2 cellular contexts compared by ENCODE assay signal in genomic region chr9:4927701-4928100, GRCh38.
TF ChIP-seq lines count a peak whose summit lies in the region.

No MANE protein-coding gene starts in this region.

TF ChIP-seq in liver, 16 proteins besides CTCF, POLR2A, EP300 and RAD21:
- TF ChIP-seq RXRA (IDR thresholded peaks at IDR 0.05) (peak in 1 of 2 donors; percentile 19), HNF4A (conservative IDR thresholded peaks at IDR 0.05) (peak; percentile 21 to 28), ATF3 (IDR thresholded peaks at IDR 0.05) (no peak), HNF4G (IDR thresholded peaks at IDR 0.05) (no peak), REST (IDR thresholded peaks at IDR 0.05) (no peak), JUND (IDR thresholded peaks at IDR 0.05) (no peak), SP1 (IDR thresholded peaks at IDR 0.05) (no peak)

TF ChIP-seq in HepG2, 621 proteins besides CTCF, POLR2A, EP300 and RAD21:
- TF ChIP-seq HNRNPK (IDR thresholded peaks at IDR 0.05; ENCODE audit: low read depth, low read length, poor library complexity, severe bottlenecking) = no peak
- TF ChIP-seq TBX2 (CRISPR knock-in tag; IDR thresholded peaks at IDR 0.05; ENCODE audit: borderline replicate concordance) = no peak
- no peak for TF ChIP-seq ZNF574 (CRISPR knock-in tag; IDR thresholded peaks at IDR 0.05)
- no peak for TF ChIP-seq ONECUT2 (CRISPR knock-in tag; IDR thresholded peaks at IDR 0.05)
- TF ChIP-seq ZNF570 (CRISPR knock-in tag; IDR thresholded peaks at IDR 0.05; ENCODE audit: borderline replicate concordance) = no peak
- no peak for TF ChIP-seq KDM1A (CRISPR knock-in tag; IDR thresholded peaks at IDR 0.05)
- TF ChIP-seq SMYD3 (CRISPR knock-in tag; IDR thresholded peaks at IDR 0.05) = no peak
- no peak for TF ChIP-seq SRF (IDR thresholded peaks at IDR 0.05; ENCODE audit: low read depth, low read length)
- TF ChIP-seq CSRNP2 (CRISPR knock-in tag; conservative IDR thresholded peaks at IDR 0.05; ENCODE audit: low read depth) = no peak
- no peak for TF ChIP-seq HMG20B (CRISPR knock-in tag; conservative IDR thresholded peaks at IDR 0.05)
- no peak for TF ChIP-seq IKZF4 (CRISPR knock-in tag; IDR thresholded peaks at IDR 0.05; ENCODE audit: borderline replicate concordance, low read depth, not compliant biosample characterization)
- TF ChIP-seq RORA (CRISPR knock-in tag; IDR thresholded peaks at IDR 0.05) = no peak
- TF ChIP-seq FOXA1 (IDR thresholded peaks at IDR 0.05) = no peak
- no peak for TF ChIP-seq FOXA1 (CRISPR knock-in tag; IDR thresholded peaks at IDR 0.05)
- TF ChIP-seq ZNF562 (CRISPR knock-in tag; IDR thresholded peaks at IDR 0.05; ENCODE audit: borderline replicate concordance) = no peak
- no peak for TF ChIP-seq ZBTB34 (CRISPR knock-in tag; IDR thresholded peaks at IDR 0.05)
- no peak for TF ChIP-seq TEAD3 (CRISPR knock-in tag; optimal IDR thresholded peaks at IDR 0.05; ENCODE audit: borderline replicate concordance)
- no peak for TF ChIP-seq JUNB (CRISPR knock-in tag; IDR thresholded peaks at IDR 0.05; ENCODE audit: borderline replicate concordance)
- TF ChIP-seq HNRNPL (IDR thresholded peaks at IDR 0.05; ENCODE audit: low read depth, low read length) = no peak
- TF ChIP-seq ZNF577 (CRISPR knock-in tag; IDR thresholded peaks at IDR 0.05; ENCODE audit: borderline replicate concordance, low read depth) = no peak
TF ChIP-seq in HepG2: peak in this region for 0.
